3 cellular contexts compared by ENCODE assay signal in the genomic region with DNA sequence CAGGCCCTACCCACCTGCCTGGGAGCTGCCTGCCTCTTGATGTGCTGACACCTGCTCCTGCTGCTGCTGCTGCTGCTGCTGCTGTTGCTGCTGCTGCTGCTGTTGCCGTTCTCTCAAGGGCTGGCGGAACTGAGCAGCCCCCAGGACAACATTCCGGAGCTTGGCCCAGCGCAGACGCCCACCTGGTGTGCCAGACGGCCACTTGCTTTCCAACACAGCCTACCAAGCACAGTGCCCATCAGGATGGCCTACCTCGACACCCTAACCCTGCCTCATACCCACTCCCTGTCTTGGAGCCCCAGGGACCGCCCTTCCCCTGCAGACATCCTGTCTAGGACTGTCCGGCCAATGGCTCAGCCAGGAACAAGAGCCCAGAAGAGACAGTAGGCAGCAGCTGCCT.
TF ChIP-seq lines count a peak whose summit lies in the region.

No MANE protein-coding gene starts in this region.

TF ChIP-seq in SK-N-SH, 30 proteins besides CTCF, POLR2A, EP300 and RAD21 (continues in another document):
- TF ChIP-seq, protein P1, sequence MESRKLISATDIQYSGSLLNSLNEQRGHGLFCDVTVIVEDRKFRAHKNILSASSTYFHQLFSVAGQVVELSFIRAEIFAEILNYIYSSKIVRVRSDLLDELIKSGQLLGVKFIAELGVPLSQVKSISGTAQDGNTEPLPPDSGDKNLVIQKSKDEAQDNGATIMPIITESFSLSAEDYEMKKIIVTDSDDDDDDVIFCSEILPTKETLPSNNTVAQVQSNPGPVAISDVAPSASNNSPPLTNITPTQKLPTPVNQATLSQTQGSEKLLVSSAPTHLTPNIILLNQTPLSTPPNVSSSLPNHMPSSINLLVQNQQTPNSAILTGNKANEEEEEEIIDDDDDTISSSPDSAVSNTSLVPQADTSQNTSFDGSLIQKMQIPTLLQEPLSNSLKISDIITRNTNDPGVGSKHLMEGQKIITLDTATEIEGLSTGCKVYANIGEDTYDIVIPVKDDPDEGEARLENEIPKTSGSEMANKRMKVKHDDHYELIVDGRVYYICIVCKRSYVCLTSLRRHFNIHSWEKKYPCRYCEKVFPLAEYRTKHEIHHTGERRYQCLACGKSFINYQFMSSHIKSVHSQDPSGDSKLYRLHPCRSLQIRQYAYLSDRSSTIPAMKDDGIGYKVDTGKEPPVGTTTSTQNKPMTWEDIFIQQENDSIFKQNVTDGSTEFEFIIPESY (IDR thresholded peaks at IDR 0.05; ENCODE audit: borderline replicate concordance, low read depth), result no peak
- TF ChIP-seq POLR2AphosphoS5 (IDR thresholded peaks at IDR 0.05; ENCODE audit: low read depth, low read length) (no peak), NRF1 (IDR thresholded peaks at IDR 0.05; ENCODE audit: low read depth, low read length) (no peak), MEF2A (IDR thresholded peaks at IDR 0.05; ENCODE audit: borderline replicate concordance, low read depth) (no peak)
- TF ChIP-seq, protein P2, sequence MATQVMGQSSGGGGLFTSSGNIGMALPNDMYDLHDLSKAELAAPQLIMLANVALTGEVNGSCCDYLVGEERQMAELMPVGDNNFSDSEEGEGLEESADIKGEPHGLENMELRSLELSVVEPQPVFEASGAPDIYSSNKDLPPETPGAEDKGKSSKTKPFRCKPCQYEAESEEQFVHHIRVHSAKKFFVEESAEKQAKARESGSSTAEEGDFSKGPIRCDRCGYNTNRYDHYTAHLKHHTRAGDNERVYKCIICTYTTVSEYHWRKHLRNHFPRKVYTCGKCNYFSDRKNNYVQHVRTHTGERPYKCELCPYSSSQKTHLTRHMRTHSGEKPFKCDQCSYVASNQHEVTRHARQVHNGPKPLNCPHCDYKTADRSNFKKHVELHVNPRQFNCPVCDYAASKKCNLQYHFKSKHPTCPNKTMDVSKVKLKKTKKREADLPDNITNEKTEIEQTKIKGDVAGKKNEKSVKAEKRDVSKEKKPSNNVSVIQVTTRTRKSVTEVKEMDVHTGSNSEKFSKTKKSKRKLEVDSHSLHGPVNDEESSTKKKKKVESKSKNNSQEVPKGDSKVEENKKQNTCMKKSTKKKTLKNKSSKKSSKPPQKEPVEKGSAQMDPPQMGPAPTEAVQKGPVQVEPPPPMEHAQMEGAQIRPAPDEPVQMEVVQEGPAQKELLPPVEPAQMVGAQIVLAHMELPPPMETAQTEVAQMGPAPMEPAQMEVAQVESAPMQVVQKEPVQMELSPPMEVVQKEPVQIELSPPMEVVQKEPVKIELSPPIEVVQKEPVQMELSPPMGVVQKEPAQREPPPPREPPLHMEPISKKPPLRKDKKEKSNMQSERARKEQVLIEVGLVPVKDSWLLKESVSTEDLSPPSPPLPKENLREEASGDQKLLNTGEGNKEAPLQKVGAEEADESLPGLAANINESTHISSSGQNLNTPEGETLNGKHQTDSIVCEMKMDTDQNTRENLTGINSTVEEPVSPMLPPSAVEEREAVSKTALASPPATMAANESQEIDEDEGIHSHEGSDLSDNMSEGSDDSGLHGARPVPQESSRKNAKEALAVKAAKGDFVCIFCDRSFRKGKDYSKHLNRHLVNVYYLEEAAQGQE (IDR thresholded peaks at IDR 0.05; ENCODE audit: low read depth, low read length), result no peak
- TF ChIP-seq, protein P3, sequence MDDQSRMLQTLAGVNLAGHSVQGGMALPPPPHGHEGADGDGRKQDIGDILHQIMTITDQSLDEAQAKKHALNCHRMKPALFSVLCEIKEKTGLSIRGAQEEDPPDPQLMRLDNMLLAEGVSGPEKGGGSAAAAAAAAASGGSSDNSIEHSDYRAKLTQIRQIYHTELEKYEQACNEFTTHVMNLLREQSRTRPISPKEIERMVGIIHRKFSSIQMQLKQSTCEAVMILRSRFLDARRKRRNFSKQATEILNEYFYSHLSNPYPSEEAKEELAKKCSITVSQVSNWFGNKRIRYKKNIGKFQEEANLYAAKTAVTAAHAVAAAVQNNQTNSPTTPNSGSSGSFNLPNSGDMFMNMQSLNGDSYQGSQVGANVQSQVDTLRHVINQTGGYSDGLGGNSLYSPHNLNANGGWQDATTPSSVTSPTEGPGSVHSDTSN (IDR thresholded peaks at IDR 0.05), result no peak
- TF ChIP-seq, protein P4, sequence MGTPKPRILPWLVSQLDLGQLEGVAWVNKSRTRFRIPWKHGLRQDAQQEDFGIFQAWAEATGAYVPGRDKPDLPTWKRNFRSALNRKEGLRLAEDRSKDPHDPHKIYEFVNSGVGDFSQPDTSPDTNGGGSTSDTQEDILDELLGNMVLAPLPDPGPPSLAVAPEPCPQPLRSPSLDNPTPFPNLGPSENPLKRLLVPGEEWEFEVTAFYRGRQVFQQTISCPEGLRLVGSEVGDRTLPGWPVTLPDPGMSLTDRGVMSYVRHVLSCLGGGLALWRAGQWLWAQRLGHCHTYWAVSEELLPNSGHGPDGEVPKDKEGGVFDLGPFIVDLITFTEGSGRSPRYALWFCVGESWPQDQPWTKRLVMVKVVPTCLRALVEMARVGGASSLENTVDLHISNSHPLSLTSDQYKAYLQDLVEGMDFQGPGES (IDR thresholded peaks at IDR 0.05; ENCODE audit: low read depth, low read length), result no peak

TF ChIP-seq in SK-N-SH treated with all-trans-retinoic acid at 6 μM for 48 hours, 23 proteins besides CTCF, POLR2A, EP300 and RAD21:
- TF ChIP-seq, protein P5, sequence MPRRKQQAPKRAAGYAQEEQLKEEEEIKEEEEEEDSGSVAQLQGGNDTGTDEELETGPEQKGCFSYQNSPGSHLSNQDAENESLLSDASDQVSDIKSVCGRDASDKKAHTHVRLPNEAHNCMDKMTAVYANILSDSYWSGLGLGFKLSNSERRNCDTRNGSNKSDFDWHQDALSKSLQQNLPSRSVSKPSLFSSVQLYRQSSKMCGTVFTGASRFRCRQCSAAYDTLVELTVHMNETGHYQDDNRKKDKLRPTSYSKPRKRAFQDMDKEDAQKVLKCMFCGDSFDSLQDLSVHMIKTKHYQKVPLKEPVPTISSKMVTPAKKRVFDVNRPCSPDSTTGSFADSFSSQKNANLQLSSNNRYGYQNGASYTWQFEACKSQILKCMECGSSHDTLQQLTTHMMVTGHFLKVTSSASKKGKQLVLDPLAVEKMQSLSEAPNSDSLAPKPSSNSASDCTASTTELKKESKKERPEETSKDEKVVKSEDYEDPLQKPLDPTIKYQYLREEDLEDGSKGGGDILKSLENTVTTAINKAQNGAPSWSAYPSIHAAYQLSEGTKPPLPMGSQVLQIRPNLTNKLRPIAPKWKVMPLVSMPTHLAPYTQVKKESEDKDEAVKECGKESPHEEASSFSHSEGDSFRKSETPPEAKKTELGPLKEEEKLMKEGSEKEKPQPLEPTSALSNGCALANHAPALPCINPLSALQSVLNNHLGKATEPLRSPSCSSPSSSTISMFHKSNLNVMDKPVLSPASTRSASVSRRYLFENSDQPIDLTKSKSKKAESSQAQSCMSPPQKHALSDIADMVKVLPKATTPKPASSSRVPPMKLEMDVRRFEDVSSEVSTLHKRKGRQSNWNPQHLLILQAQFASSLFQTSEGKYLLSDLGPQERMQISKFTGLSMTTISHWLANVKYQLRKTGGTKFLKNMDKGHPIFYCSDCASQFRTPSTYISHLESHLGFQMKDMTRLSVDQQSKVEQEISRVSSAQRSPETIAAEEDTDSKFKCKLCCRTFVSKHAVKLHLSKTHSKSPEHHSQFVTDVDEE (CRISPR knock-in tag; IDR thresholded peaks at IDR 0.05), result no peak
- TF ChIP-seq SNAI2 (CRISPR knock-in tag; IDR thresholded peaks at IDR 0.05), result no peak
- TF ChIP-seq TCF4 (CRISPR knock-in tag; IDR thresholded peaks at IDR 0.05; ENCODE audit: borderline replicate concordance), result no peak
- TF ChIP-seq ISL1 (CRISPR knock-in tag; IDR thresholded peaks at IDR 0.05), result no peak

TF ChIP-seq in IMR-90, 13 proteins besides CTCF, POLR2A, EP300 and RAD21:
- TF ChIP-seq, protein P6, sequence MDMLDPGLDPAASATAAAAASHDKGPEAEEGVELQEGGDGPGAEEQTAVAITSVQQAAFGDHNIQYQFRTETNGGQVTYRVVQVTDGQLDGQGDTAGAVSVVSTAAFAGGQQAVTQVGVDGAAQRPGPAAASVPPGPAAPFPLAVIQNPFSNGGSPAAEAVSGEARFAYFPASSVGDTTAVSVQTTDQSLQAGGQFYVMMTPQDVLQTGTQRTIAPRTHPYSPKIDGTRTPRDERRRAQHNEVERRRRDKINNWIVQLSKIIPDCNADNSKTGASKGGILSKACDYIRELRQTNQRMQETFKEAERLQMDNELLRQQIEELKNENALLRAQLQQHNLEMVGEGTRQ (IDR thresholded peaks at IDR 0.05; ENCODE audit: low read depth, low read length), result no peak
- no peak for TF ChIP-seq BHLHE40 (IDR thresholded peaks at IDR 0.05; ENCODE audit: low read depth, low read length)
- TF ChIP-seq CHD1 (IDR thresholded peaks at IDR 0.05; ENCODE audit: low read depth, low read length), result no peak
